In genomic region chr3:51900043-51900442, GRCh38 we compare ENCODE assay signal across 20 cellular contexts. TPM values are rescaled to one million over a fixed set of nuclear protein-coding genes. Genes with fewer than 3 reads are reported as not detected.
"Had no signal": no experiment of that assay in that cellular context is flagged by ENCODE, and none has a peak within 500 bp of the region (broad histone marks: within the 10 kb centered on the region; RNA-seq: fewer than 3 reads in every experiment).

No MANE protein-coding gene starts in this region.

RNA-seq across cellular contexts. Expression of gene IQCF1, which starts 3.1 kb away (rescaled TPM):
- total RNA-seq: dermis blood vessel endothelial cell; endothelial cell of umbilical vein; epithelial cell of proximal tubule; esophagus squamous epithelium; gastrocnemius medialis; glomerular endothelial cell; heart right ventricle; kidney epithelial cell; left cardiac atrium; left lung; left ventricle myocardium superior; lower leg skin; lower lobe of right lung; lung microvascular endothelial cell; mesenteric fat pad; mesothelial cell of epicardium; mucosa of descending colon; myocyte; naive thymus-derived CD8-positive, alpha-beta T cell had no signal

RNA-seq across cellular contexts. Expression of gene IQCF5, which starts 24.6 kb away (rescaled TPM):
- total RNA-seq: dermis blood vessel endothelial cell; endothelial cell of umbilical vein; epithelial cell of proximal tubule; esophagus squamous epithelium; gastrocnemius medialis; glomerular endothelial cell; heart right ventricle; kidney epithelial cell; left cardiac atrium; left lung; left ventricle myocardium superior; lower leg skin; lower lobe of right lung; lung microvascular endothelial cell; mesenteric fat pad; mesothelial cell of epicardium; mucosa of descending colon; myocyte; naive thymus-derived CD8-positive, alpha-beta T cell had no signal

RNA-seq across cellular contexts. Expression of gene IQCF2, which starts 38.6 kb away (rescaled TPM):
- total RNA-seq: dermis blood vessel endothelial cell; dorsolateral prefrontal cortex; endothelial cell of umbilical vein; epithelial cell of proximal tubule; esophagus squamous epithelium; gastrocnemius medialis; glomerular endothelial cell; heart right ventricle; kidney epithelial cell; left cardiac atrium; left lung; left ventricle myocardium superior; lower leg skin; lower lobe of right lung; lung microvascular endothelial cell; mesenteric fat pad; mesothelial cell of epicardium; mucosa of descending colon; myocyte; naive thymus-derived CD8-positive, alpha-beta T cell had no signal
